Comparison of ENCODE assay signal across 16 cellular contexts in genomic region chr9:96649620-96650323, GRCh38.
"Had no signal": no experiment of that assay in that cellular context is flagged by ENCODE, and none has a peak within 500 bp of the region (broad histone marks: within the 10 kb centered on the region; RNA-seq: fewer than 3 reads in every experiment).

No MANE protein-coding gene starts in this region.

- H3K27ac Mint-ChIP-seq: activated B cell treated with CpG ODN at 0.5 μM for 24 hours; activated CD4-positive, alpha-beta T cell treated with anti-CD3 and anti-CD28 coated beads, Interleukin-2, amount 10 ng/mL, durations not matched to agents 7 days and 5 days; activated naive CD4-positive, alpha-beta T cell treated with anti-CD3 and anti-CD28 coated beads, Interleukin-2, amount 50 U/mL, for 72 hours; neural progenitor cell; stimulated activated memory B cell treated with anti-CD40 and anti-IgM and Interleukin-4, amounts not matched to agents 10 μg/mL and 1 μg/mL and 100 μg/mL, for 72 hours had no signal

- H3K27me3 Mint-ChIP-seq: activated B cell treated with CpG ODN at 0.5 μM for 24 hours; activated CD4-positive, alpha-beta T cell treated with anti-CD3 and anti-CD28 coated beads, Interleukin-2, amount 10 ng/mL, durations not matched to agents 7 days and 5 days; stimulated activated memory B cell treated with anti-CD40 and anti-IgM and Interleukin-4, amounts not matched to agents 10 μg/mL and 1 μg/mL and 100 μg/mL, for 72 hours had no signal

- H3K4me3 Mint-ChIP-seq: activated B cell treated with CpG ODN at 0.5 μM for 24 hours; activated CD4-positive, alpha-beta T cell treated with anti-CD3 and anti-CD28 coated beads, Interleukin-2, amount 10 ng/mL, durations not matched to agents 7 days and 5 days; neural progenitor cell; stimulated activated memory B cell treated with anti-CD40 and anti-IgM and Interleukin-4, amounts not matched to agents 10 μg/mL and 1 μg/mL and 100 μg/mL, for 72 hours had no signal

- ATAC-seq: activated naive CD4-positive, alpha-beta T cell treated with anti-CD3 and anti-CD28 coated beads, Interleukin-2, amount 50 U/mL, for 72 hours; gastroesophageal sphincter; left lung; SK-N-SH treated with all-trans-retinoic acid at 6 μM for 48 hours; stimulated activated memory B cell treated with anti-CD40 and anti-IgM and Interleukin-4, amounts not matched to agents 10 μg/mL and 1 μg/mL and 100 μg/mL, for 72 hours had no signal

- H3K4me1 ChIP-seq: neural progenitor cell, parathyroid adenoma had no signal

- H3K9me3 Mint-ChIP-seq: activated B cell treated with CpG ODN at 0.5 μM for 24 hours; activated CD4-positive, alpha-beta T cell treated with anti-CD3 and anti-CD28 coated beads, Interleukin-2, amount 10 ng/mL, durations not matched to agents 7 days and 5 days; activated naive CD4-positive, alpha-beta T cell treated with anti-CD3 and anti-CD28 coated beads, Interleukin-2, amount 50 U/mL, for 72 hours; neural progenitor cell; stimulated activated memory B cell treated with anti-CD40 and anti-IgM and Interleukin-4, amounts not matched to agents 10 μg/mL and 1 μg/mL and 100 μg/mL, for 72 hours had no signal

- H3K4me2 ChIP-seq: neural progenitor cell, smooth muscle cell had no signal

- DNase-seq: activated B cell treated with CpG ODN at 0.5 μM for 24 hours; activated CD4-positive, alpha-beta T cell treated with anti-CD3 and anti-CD28 coated beads, Interleukin-2, amount 10 ng/mL, durations not matched to agents 7 days and 5 days; activated T-cell treated with anti-CD3 and anti-CD28 coated beads for 4 hours; amygdala; cerebellar nuclear complex; left lung; retina; substantia nigra; transverse colon had no signal

- H2AFZ ChIP-seq: neural progenitor cell, parathyroid adenoma had no signal

- H3K4me3 ChIP-seq: gastroesophageal sphincter, left lung, neural progenitor cell, smooth muscle cell, transverse colon had no signal

- H3K9ac ChIP-seq: neural progenitor cell, parathyroid adenoma had no signal

- H3K27me3 ChIP-seq: gastroesophageal sphincter, left lung, neural progenitor cell, transverse colon had no signal

- H3K27ac ChIP-seq: gastroesophageal sphincter, left lung, neural progenitor cell, parathyroid adenoma, transverse colon had no signal

- H3K9me3 ChIP-seq: gastroesophageal sphincter, left lung, transverse colon had no signal

- H3K36me3 ChIP-seq: neural progenitor cell had no signal

- H3K79me2 ChIP-seq: parathyroid adenoma had no signal
